1 cellular context compared by ENCODE assay signal in the genomic region with DNA sequence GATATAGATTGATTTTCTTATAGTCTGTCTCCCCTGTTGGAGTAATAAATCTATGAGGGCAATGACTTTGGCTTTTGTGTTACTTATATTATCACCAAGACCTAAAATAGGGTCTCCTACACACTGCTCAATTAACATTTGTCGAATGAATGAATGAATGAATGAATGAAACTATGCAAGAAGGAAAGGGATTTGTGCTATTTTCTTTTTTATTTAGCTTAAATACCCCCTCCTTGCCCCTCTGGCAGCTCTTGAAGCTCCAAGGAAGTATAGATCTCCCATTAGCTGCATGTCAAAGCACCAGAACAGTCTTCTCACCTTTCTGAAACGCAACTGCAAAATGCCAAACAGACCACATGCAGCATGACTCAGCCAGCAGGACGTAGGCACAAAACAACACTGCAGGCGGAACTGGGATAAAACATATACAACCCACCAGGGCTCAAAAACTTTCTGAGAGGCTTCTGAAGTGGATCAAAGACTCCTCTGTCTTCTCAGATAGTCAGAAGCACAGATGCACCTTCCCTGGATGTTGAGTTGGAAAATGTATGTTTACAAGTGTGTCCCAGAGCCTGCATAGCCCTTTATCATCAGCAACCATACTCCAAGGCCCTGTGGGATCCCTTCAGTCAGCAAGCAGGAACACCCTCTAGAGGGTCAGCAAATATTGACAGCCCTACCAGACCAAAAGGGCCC.
A peak's percentile ranks its signal among the peaks of the same experiment; 100 is the strongest.
TF ChIP-seq lines count a peak whose summit lies in the region.

No MANE protein-coding gene starts in this region.

TF ChIP-seq in H1, 55 proteins besides CTCF, POLR2A, EP300 and RAD21:
- TF ChIP-seq, protein P1, sequence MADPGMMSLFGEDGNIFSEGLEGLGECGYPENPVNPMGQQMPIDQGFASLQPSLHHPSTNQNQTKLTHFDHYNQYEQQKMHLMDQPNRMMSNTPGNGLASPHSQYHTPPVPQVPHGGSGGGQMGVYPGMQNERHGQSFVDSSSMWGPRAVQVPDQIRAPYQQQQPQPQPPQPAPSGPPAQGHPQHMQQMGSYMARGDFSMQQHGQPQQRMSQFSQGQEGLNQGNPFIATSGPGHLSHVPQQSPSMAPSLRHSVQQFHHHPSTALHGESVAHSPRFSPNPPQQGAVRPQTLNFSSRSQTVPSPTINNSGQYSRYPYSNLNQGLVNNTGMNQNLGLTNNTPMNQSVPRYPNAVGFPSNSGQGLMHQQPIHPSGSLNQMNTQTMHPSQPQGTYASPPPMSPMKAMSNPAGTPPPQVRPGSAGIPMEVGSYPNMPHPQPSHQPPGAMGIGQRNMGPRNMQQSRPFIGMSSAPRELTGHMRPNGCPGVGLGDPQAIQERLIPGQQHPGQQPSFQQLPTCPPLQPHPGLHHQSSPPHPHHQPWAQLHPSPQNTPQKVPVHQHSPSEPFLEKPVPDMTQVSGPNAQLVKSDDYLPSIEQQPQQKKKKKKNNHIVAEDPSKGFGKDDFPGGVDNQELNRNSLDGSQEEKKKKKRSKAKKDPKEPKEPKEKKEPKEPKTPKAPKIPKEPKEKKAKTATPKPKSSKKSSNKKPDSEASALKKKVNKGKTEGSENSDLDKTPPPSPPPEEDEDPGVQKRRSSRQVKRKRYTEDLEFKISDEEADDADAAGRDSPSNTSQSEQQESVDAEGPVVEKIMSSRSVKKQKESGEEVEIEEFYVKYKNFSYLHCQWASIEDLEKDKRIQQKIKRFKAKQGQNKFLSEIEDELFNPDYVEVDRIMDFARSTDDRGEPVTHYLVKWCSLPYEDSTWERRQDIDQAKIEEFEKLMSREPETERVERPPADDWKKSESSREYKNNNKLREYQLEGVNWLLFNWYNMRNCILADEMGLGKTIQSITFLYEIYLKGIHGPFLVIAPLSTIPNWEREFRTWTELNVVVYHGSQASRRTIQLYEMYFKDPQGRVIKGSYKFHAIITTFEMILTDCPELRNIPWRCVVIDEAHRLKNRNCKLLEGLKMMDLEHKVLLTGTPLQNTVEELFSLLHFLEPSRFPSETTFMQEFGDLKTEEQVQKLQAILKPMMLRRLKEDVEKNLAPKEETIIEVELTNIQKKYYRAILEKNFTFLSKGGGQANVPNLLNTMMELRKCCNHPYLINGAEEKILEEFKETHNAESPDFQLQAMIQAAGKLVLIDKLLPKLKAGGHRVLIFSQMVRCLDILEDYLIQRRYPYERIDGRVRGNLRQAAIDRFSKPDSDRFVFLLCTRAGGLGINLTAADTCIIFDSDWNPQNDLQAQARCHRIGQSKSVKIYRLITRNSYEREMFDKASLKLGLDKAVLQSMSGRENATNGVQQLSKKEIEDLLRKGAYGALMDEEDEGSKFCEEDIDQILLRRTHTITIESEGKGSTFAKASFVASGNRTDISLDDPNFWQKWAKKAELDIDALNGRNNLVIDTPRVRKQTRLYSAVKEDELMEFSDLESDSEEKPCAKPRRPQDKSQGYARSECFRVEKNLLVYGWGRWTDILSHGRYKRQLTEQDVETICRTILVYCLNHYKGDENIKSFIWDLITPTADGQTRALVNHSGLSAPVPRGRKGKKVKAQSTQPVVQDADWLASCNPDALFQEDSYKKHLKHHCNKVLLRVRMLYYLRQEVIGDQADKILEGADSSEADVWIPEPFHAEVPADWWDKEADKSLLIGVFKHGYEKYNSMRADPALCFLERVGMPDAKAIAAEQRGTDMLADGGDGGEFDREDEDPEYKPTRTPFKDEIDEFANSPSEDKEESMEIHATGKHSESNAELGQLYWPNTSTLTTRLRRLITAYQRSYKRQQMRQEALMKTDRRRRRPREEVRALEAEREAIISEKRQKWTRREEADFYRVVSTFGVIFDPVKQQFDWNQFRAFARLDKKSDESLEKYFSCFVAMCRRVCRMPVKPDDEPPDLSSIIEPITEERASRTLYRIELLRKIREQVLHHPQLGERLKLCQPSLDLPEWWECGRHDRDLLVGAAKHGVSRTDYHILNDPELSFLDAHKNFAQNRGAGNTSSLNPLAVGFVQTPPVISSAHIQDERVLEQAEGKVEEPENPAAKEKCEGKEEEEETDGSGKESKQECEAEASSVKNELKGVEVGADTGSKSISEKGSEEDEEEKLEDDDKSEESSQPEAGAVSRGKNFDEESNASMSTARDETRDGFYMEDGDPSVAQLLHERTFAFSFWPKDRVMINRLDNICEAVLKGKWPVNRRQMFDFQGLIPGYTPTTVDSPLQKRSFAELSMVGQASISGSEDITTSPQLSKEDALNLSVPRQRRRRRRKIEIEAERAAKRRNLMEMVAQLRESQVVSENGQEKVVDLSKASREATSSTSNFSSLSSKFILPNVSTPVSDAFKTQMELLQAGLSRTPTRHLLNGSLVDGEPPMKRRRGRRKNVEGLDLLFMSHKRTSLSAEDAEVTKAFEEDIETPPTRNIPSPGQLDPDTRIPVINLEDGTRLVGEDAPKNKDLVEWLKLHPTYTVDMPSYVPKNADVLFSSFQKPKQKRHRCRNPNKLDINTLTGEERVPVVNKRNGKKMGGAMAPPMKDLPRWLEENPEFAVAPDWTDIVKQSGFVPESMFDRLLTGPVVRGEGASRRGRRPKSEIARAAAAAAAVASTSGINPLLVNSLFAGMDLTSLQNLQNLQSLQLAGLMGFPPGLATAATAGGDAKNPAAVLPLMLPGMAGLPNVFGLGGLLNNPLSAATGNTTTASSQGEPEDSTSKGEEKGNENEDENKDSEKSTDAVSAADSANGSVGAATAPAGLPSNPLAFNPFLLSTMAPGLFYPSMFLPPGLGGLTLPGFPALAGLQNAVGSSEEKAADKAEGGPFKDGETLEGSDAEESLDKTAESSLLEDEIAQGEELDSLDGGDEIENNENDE (IDR thresholded peaks at IDR 0.05; ENCODE audit: insufficient replicate concordance, low read length), result no peak
- TF ChIP-seq, protein P2, sequence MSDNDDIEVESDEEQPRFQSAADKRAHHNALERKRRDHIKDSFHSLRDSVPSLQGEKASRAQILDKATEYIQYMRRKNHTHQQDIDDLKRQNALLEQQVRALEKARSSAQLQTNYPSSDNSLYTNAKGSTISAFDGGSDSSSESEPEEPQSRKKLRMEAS (IDR thresholded peaks at IDR 0.05), result peak; percentile 53; the same call in 1 of the 2 replicates
- 0 out of 2 replicates have a peak, but pooled peaks have one; percentile 2 for TF ChIP-seq MAFK (IDR thresholded peaks at IDR 0.05; ENCODE audit: low read depth, low read length)
- TF ChIP-seq BACH1 (IDR thresholded peaks at IDR 0.05; ENCODE audit: low read length), result peak; percentile 47; the same call in 1 of the 2 replicates
TF ChIP-seq in H1: peak in this region for 3.
